ENCODE assay signal across 1 cellular context in genomic region chr18:4369726-4370125, GRCh38.
TF ChIP-seq lines count a peak whose summit lies in the region.

No MANE protein-coding gene starts in this region.

TF ChIP-seq in GM23338, 12 proteins besides CTCF, POLR2A, EP300 and RAD21 (continued from another document):
- no peak for TF ChIP-seq ZNF462 (CRISPR knock-in tag; IDR thresholded peaks at IDR 0.05)
TF ChIP-seq in GM23338: peak in this region for 0.
